In the genomic region with DNA sequence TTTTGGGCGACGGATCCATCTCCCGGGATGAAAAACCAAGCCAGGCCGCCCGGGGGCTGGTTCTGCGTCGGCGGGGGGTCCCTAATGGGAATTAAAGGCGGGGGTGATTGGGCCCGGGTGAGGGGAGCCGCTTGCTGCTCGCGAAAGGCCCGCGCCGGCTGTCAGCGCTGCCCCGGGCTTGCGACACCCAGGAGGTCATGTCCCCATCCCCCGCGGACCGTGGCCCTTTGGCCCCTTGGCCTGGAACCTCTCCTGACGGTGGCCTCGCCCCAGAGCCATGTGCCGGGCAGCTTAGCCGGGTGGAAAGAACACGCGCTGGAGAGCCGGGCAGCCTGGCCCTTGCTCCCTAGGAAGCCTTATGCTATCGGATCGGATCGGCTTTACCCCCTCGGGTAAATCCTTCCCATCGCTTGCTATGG, we compare ENCODE assay signal across 7 cellular contexts. TPM values are rescaled to one million over a fixed set of nuclear protein-coding genes. Genes with fewer than 3 reads are reported as not detected.
DNase-seq lines count a peak whose midpoint lies in the region; ATAC-seq and TF ChIP-seq lines count a peak whose summit lies in the region.
"Not testable (repeated sequence)": the region's sequence is repeated elsewhere in the genome, so short reads cannot be mapped to it uniquely, and the experiment has no call there.

No MANE protein-coding gene starts in this region.

- H3K9me3 ChIP-seq in gastroesophageal sphincter, result not testable (repeated sequence)

- peak overlapping the region; percentile 44 for H3K4me3 ChIP-seq in HL-60 (replicated peaks; ENCODE audit: insufficient read depth, low read length)
- H3K4me3 ChIP-seq in astrocyte of the spinal cord (ENCODE audit: low read depth, low read length), result peak overlapping the region; percentile 56
- H3K4me3 ChIP-seq in gastroesophageal sphincter, result peak overlapping the region; percentile 60 to 68

- H3K36me3 Mint-ChIP-seq in activated B cell treated with CpG ODN at 0.5 μM for 24 hours (ENCODE audit: low read depth), result not testable (repeated sequence)

- no CpG with 5 or more reads among the region's 34 CpGs for WGBS in gastroesophageal sphincter (ENCODE audit: low coverage in 1 of 2), 2 donors

- peak overlapping the region; percentile 99 for H3K27ac Mint-ChIP-seq in activated B cell treated with CpG ODN at 0.5 μM for 24 hours

- not testable (repeated sequence) for H3K9me3 Mint-ChIP-seq in activated B cell treated with CpG ODN at 0.5 μM for 24 hours

- not testable (repeated sequence) for TF ChIP-seq EP300 in gastroesophageal sphincter (IDR thresholded peaks at IDR 0.05)

- H3K4me3 Mint-ChIP-seq in activated B cell treated with CpG ODN at 0.5 μM for 24 hours, result peak overlapping the region; percentile 97

- not testable (repeated sequence) for H3K27me3 ChIP-seq in HL-60 (ENCODE audit: insufficient read depth, poor library complexity, severe bottlenecking); gastroesophageal sphincter

- H3K4me1 ChIP-seq in gastroesophageal sphincter, result not testable (repeated sequence)

- not testable (repeated sequence) for TF ChIP-seq POLR2A in gastroesophageal sphincter (IDR thresholded peaks at IDR 0.05)

- not testable (repeated sequence) for TF ChIP-seq CTCF in HL-60 (IDR thresholded peaks at IDR 0.05; ENCODE audit: insufficient read depth, low read length); activated B cell treated with CpG ODN at 0.5 μM for 24 hours (IDR thresholded peaks at IDR 0.05); astrocyte of the spinal cord (IDR thresholded peaks at IDR 0.05; ENCODE audit: low read depth, low read length); gastroesophageal sphincter (IDR thresholded peaks at IDR 0.05)

- peak overlapping the region; percentile 89 for H3K27ac ChIP-seq in HL-60 (replicated peaks)
- H3K27ac ChIP-seq in gastroesophageal sphincter, result peak overlapping the region; percentile 91 to 100 (median 96)

- in situ Hi-C loops in astrocyte of the spinal cord (cut with HindIII; ENCODE audit: low sequenced_read_pairs), result not testable (repeated sequence)

- H3K4me1 Mint-ChIP-seq in activated B cell treated with CpG ODN at 0.5 μM for 24 hours, result not testable (repeated sequence)

- intact Hi-C loops in activated B cell treated with CpG ODN at 0.5 μM for 24 hours (cut with micrococcal nuclease), result not testable (repeated sequence)

- H3K27me3 Mint-ChIP-seq in activated B cell treated with CpG ODN at 0.5 μM for 24 hours, result not testable (repeated sequence)

- peak; percentile 7 for ATAC-seq in GM19397 (IDR thresholded peaks at IDR 0.05; ENCODE audit: unreplicated experiment)
- peak; percentile 16 for ATAC-seq in activated B cell treated with CpG ODN at 0.5 μM for 24 hours (ENCODE audit: low read depth)
- ATAC-seq in gastroesophageal sphincter, result peak; percentile 51

- POLR2A ChIA-PET in activated B cell treated with CpG ODN at 0.5 μM for 24 hours (lab: Charles Lee), result not testable (repeated sequence)

- CTCF ChIA-PET in activated B cell treated with CpG ODN at 0.5 μM for 24 hours (lab: Charles Lee), result not testable (repeated sequence)

- not testable (repeated sequence) for H3K36me3 ChIP-seq in gastroesophageal sphincter

- not testable (repeated sequence) for DNase-seq in HL-60 (ENCODE audit: low read depth in 1 of 2, low spot score in 1 of 2); astrocyte of the spinal cord (ENCODE audit: low read depth, low spot score)
- peak; percentile 53 for DNase-seq in activated B cell treated with CpG ODN at 0.5 μM for 24 hours
- peak; percentile 25 for DNase-seq in mucosa of gallbladder (ENCODE audit: low spot score)
- DNase-seq in stimulated activated CD4-positive, alpha-beta T cell treated with anti-CD3 and anti-CD28 coated beads, Interleukin-12 subunit alpha, Interleukin-12 subunit beta, amount 100 ng/mL, for 4 hours, result peak; percentile 27

RNA-seq across cellular contexts. Expression of a gene that starts 55.4 kb away (rescaled TPM):
- total RNA-seq in activated B cell treated with CpG ODN at 0.5 μM for 24 hours (5.5 and 8.3 TPM in 2 replicates), gastroesophageal sphincter (1 to 10 TPM in 3 of 4 donors, not detected in 1; 1.0 to 7.5 (median 4.3) TPM), mucosa of gallbladder (6.3 TPM)
